ENCODE assay signal across 1 cellular context in the genomic region with DNA sequence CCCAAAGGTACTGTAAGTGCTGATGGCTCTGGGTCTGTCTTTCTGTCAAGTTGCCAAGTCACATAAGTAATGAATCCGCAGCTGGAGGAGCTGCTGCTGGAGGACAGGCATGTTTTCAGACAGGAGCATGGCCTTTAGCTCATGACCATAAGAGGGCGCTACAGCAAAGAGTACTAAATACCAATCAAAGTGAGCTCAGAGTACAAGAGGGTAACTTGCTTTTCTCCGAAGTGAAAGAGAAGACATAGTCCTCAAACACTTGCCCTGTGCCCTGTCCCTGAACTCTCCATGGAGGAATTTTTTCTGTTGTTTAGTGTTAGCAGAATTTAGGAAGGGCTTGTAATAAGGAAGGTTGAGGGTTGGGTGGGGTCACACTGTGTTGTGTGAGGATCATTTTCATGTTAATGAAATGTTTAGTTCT.
A peak's percentile ranks its signal among the peaks of the same experiment; 100 is the strongest.
TF ChIP-seq lines count a peak whose summit lies in the region.

No MANE protein-coding gene starts in this region.

TF ChIP-seq in H1, 55 proteins besides CTCF, POLR2A, EP300 and RAD21:
- TF ChIP-seq, protein P1, sequence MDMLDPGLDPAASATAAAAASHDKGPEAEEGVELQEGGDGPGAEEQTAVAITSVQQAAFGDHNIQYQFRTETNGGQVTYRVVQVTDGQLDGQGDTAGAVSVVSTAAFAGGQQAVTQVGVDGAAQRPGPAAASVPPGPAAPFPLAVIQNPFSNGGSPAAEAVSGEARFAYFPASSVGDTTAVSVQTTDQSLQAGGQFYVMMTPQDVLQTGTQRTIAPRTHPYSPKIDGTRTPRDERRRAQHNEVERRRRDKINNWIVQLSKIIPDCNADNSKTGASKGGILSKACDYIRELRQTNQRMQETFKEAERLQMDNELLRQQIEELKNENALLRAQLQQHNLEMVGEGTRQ (IDR thresholded peaks at IDR 0.05; ENCODE audit: low read length), result peak; percentile 34; the same call in 1 of the 2 replicates
- TF ChIP-seq SP4 (IDR thresholded peaks at IDR 0.05; ENCODE audit: low read length), result no peak
